ENCODE assay signal across 31 cellular contexts in genomic region chr4:152959080-152959479, GRCh38. TPM values are rescaled to one million over a fixed set of nuclear protein-coding genes. Genes with fewer than 3 reads are reported as not detected.
"Had no signal": no experiment of that assay in that cellular context is flagged by ENCODE, and none has a peak within 500 bp of the region (broad histone marks: within the 10 kb centered on the region; RNA-seq: fewer than 3 reads in every experiment).

No MANE protein-coding gene starts in this region.

- H3K27me3 ChIP-seq: ovary, spleen, tibial nerve, upper lobe of left lung, uterus had no signal

- H3K27me3 Mint-ChIP-seq: memory B cell; stimulated activated memory B cell treated with anti-CD40 and anti-IgM and Interleukin-4, amounts not matched to agents 10 μg/mL and 1 μg/mL and 100 μg/mL, for 72 hours; stimulated activated naive CD8-positive, alpha-beta T cell treated with anti-CD3 and anti-CD28 coated beads, Interleukin-15, Interleukin-2, amounts not matched to agents 100 ng/mL and 50 ng/mL, for 24 hours had no signal

- H3K4me3 Mint-ChIP-seq: memory B cell; naive B cell; nephron progenitor cell; stimulated activated memory B cell treated with anti-CD40 and anti-IgM and Interleukin-4, amounts not matched to agents 10 μg/mL and 1 μg/mL and 100 μg/mL, for 72 hours; stimulated activated naive CD8-positive, alpha-beta T cell treated with anti-CD3 and anti-CD28 coated beads, Interleukin-15, Interleukin-2, amounts not matched to agents 100 ng/mL and 50 ng/mL, for 24 hours had no signal

- H3K36me3 ChIP-seq: heart right ventricle, ovary, thoracic aorta, uterus had no signal

- H3K4me1 ChIP-seq: psoas muscle, uterus had no signal

- DNase-seq: dermis blood vessel endothelial cell; effector memory CD4-positive, alpha-beta T cell; esophagus squamous epithelium; foreskin melanocyte; glutamatergic neuron; heart right ventricle; hypothalamus; immature natural killer cell; kidney glomerular epithelial cell; left colon; left ventricle myocardium superior; naive B cell; nephron progenitor cell; nucleus accumbens; ovary; posterior cingulate gyrus; psoas muscle; right cardiac atrium; spleen; stimulated activated CD4-positive, alpha-beta T cell treated with anti-CD3 and anti-CD28 coated beads, Interleukin-4, amount 100 ng/mL, for 4 hours; upper lobe of left lung; uterus had no signal

- H3K9me3 Mint-ChIP-seq: immature natural killer cell; memory B cell; naive B cell; nephron progenitor cell; stimulated activated memory B cell treated with anti-CD40 and anti-IgM and Interleukin-4, amounts not matched to agents 10 μg/mL and 1 μg/mL and 100 μg/mL, for 72 hours; stimulated activated naive CD8-positive, alpha-beta T cell treated with anti-CD3 and anti-CD28 coated beads, Interleukin-15, Interleukin-2, amounts not matched to agents 100 ng/mL and 50 ng/mL, for 24 hours had no signal

- H3K4me3 ChIP-seq: coronary artery, esophagus squamous epithelium, heart right ventricle, lung, ovary, psoas muscle, skin epidermis, spleen, thoracic aorta, tibial nerve, upper lobe of left lung, uterus had no signal

- H3K27ac Mint-ChIP-seq: memory B cell; nephron progenitor cell; stimulated activated memory B cell treated with anti-CD40 and anti-IgM and Interleukin-4, amounts not matched to agents 10 μg/mL and 1 μg/mL and 100 μg/mL, for 72 hours; stimulated activated naive CD8-positive, alpha-beta T cell treated with anti-CD3 and anti-CD28 coated beads, Interleukin-15, Interleukin-2, amounts not matched to agents 100 ng/mL and 50 ng/mL, for 24 hours had no signal

- ATAC-seq: heart right ventricle; left colon; left ventricle myocardium superior; psoas muscle; right cardiac atrium; stimulated activated memory B cell treated with anti-CD40 and anti-IgM and Interleukin-4, amounts not matched to agents 10 μg/mL and 1 μg/mL and 100 μg/mL, for 72 hours had no signal

- H3K9me3 ChIP-seq: esophagus squamous epithelium, heart right ventricle, ovary, psoas muscle, spleen, thoracic aorta, tibial nerve, upper lobe of left lung, uterus had no signal

- FAIRE-seq: endometrium had no signal

- H3K27ac ChIP-seq: coronary artery, esophagus squamous epithelium, heart right ventricle, ovary, psoas muscle, skin epidermis, thoracic aorta, uterus had no signal

RNA-seq across cellular contexts. Expression of gene FHDC1, which starts 23.0 kb away (rescaled TPM):
- polyA plus RNA-seq: immature natural killer cell had no signal
